Comparison of ENCODE assay signal across 31 cellular contexts in genomic region chr16:56640076-56640475, GRCh38. TPM values are rescaled to one million over a fixed set of nuclear protein-coding genes. Genes with fewer than 3 reads are reported as not detected.
"Had no signal": no experiment of that assay in that cellular context is flagged by ENCODE, and none has a peak within 500 bp of the region (broad histone marks: within the 10 kb centered on the region; RNA-seq: fewer than 3 reads in every experiment).

No MANE protein-coding gene starts in this region.

- H3K4me3 Mint-ChIP-seq: stimulated activated effector memory CD8-positive, alpha-beta T cell treated with anti-CD3 and anti-CD28 coated beads, Interleukin-12 subunit alpha, Interleukin-12 subunit beta, amount 100 ng/mL, for 72 hours; stimulated activated memory B cell treated with anti-CD40 and anti-IgM and Interleukin-4, amounts not matched to agents 10 μg/mL and 1 μg/mL and 100 μg/mL, for 72 hours; stimulated activated naive B cell treated with anti-CD40 and anti-IgM and Interleukin-4, amounts not matched to agents 10 μg/mL and 1 μg/mL and 100 μg/mL, for 72 hours; stimulated activated naive CD8-positive, alpha-beta T cell treated with anti-CD3 and anti-CD28 coated beads, Interleukin-15, amount 100 ng/mL, for 72 hours; stimulated activated naive CD8-positive, alpha-beta T cell treated with anti-CD3 and anti-CD28 coated beads, Interleukin-15, Interleukin-2, amounts not matched to agents 100 ng/mL and 50 ng/mL, for 24 hours; type B pancreatic cell had no signal

- H3K36me3 Mint-ChIP-seq: stimulated activated effector memory CD8-positive, alpha-beta T cell treated with anti-CD3 and anti-CD28 coated beads, Interleukin-12 subunit alpha, Interleukin-12 subunit beta, amount 100 ng/mL, for 72 hours; stimulated activated memory B cell treated with anti-CD40 and anti-IgM and Interleukin-4, amounts not matched to agents 10 μg/mL and 1 μg/mL and 100 μg/mL, for 72 hours; stimulated activated naive B cell treated with anti-CD40 and anti-IgM and Interleukin-4, amounts not matched to agents 10 μg/mL and 1 μg/mL and 100 μg/mL, for 72 hours; type B pancreatic cell had no signal

- H3K4me3 ChIP-seq: suprapubic skin, testis, thoracic aorta, thyroid gland, tibial artery, tibial nerve, transverse colon, upper lobe of left lung, upper lobe of right lung, uterus, vagina had no signal

- H3K36me3 ChIP-seq: stomach, suprapubic skin, thoracic aorta, thyroid gland, tibial artery, tibial nerve, transverse colon, upper lobe of left lung, upper lobe of right lung, uterus, vagina had no signal

- DNase-seq: stimulated activated CD4-positive, alpha-beta T cell treated with anti-CD3 and anti-CD28 coated beads, Interleukin-2, amount 100 ng/mL, for 48 hours; stimulated activated CD4-positive, alpha-beta T cell treated with anti-CD3 and anti-CD28 coated beads, Interleukin-4, amount 100 ng/mL, for 1 hour; stimulated activated CD4-positive, alpha-beta T cell treated with anti-CD3 and anti-CD28 coated beads, Interleukin-4, amount 100 ng/mL, for 24 hours; stimulated activated CD4-positive, alpha-beta T cell treated with anti-CD3 and anti-CD28 coated beads, Interleukin-4, amount 100 ng/mL, for 4 hours; stimulated activated CD8-positive, alpha-beta memory T cell treated with anti-CD3 and anti-CD28 coated beads, Interleukin-4, amount 100 ng/mL, for 48 hours; stimulated activated naive B cell treated with anti-CD40 and anti-IgM and Interleukin-4, amounts not matched to agents 10 μg/mL and 1 μg/mL and 100 μg/mL, for 72 hours; stimulated activated naive CD4-positive, alpha-beta T cell; stimulated activated naive CD4-positive, alpha-beta T cell treated with Interleukin-2 at 50 U/mL for 16 hours; stimulated activated naive CD8-positive, alpha-beta T cell treated with anti-CD3 and anti-CD28 coated beads, Interleukin-15, amount 100 ng/mL, for 72 hours; stimulated activated naive CD8-positive, alpha-beta T cell treated with anti-CD3 and anti-CD28 coated beads, Interleukin-15, Interleukin-2, amounts not matched to agents 100 U/mL and 50 U/mL, for 24 hours; stomach; substantia nigra; testis; thyroid gland; tibial artery; transverse colon; upper lobe of left lung; upper lobe of right lung; uterus had no signal

- H3K27ac ChIP-seq: suprapubic skin, testis, thoracic aorta, thyroid gland, tibial artery, tibial nerve, transverse colon, upper lobe of left lung, upper lobe of right lung, uterus, vagina had no signal

- H3K9me3 Mint-ChIP-seq: stimulated activated effector memory CD8-positive, alpha-beta T cell treated with anti-CD3 and anti-CD28 coated beads, Interleukin-12 subunit alpha, Interleukin-12 subunit beta, amount 100 ng/mL, for 72 hours; stimulated activated memory B cell treated with anti-CD40 and anti-IgM and Interleukin-4, amounts not matched to agents 10 μg/mL and 1 μg/mL and 100 μg/mL, for 72 hours; stimulated activated naive B cell treated with anti-CD40 and anti-IgM and Interleukin-4, amounts not matched to agents 10 μg/mL and 1 μg/mL and 100 μg/mL, for 72 hours; stimulated activated naive CD8-positive, alpha-beta T cell treated with anti-CD3 and anti-CD28 coated beads, Interleukin-15, amount 100 ng/mL, for 72 hours; stimulated activated naive CD8-positive, alpha-beta T cell treated with anti-CD3 and anti-CD28 coated beads, Interleukin-15, Interleukin-2, amounts not matched to agents 100 ng/mL and 50 ng/mL, for 24 hours; type B pancreatic cell had no signal

- ATAC-seq: stimulated activated effector memory CD8-positive, alpha-beta T cell treated with anti-CD3 and anti-CD28 coated beads, Interleukin-12 subunit alpha, Interleukin-12 subunit beta, amount 100 ng/mL, for 72 hours; stimulated activated memory B cell treated with anti-CD40 and anti-IgM and Interleukin-4, amounts not matched to agents 10 μg/mL and 1 μg/mL and 100 μg/mL, for 72 hours; stimulated activated naive B cell treated with anti-CD40 and anti-IgM and Interleukin-4, amounts not matched to agents 10 μg/mL and 1 μg/mL and 100 μg/mL, for 72 hours; stimulated activated naive CD8-positive, alpha-beta T cell treated with anti-CD3 and anti-CD28 coated beads, Interleukin-15, amount 100 ng/mL, for 72 hours; stimulated activated naive CD8-positive, alpha-beta T cell treated with anti-CD3 and anti-CD28 coated beads, Interleukin-15, Interleukin-2, amounts not matched to agents 100 U/mL and 50 U/mL, for 24 hours; upper lobe of right lung had no signal

- H3K27me3 ChIP-seq: testis, tibial artery, vagina had no signal

- H3K9me3 ChIP-seq: stomach, suprapubic skin, testis, thoracic aorta, thyroid gland, tibial artery, tibial nerve, transverse colon, upper lobe of left lung, upper lobe of right lung, uterus, vagina had no signal

- H3K27ac Mint-ChIP-seq: stimulated activated effector memory CD8-positive, alpha-beta T cell treated with anti-CD3 and anti-CD28 coated beads, Interleukin-12 subunit alpha, Interleukin-12 subunit beta, amount 100 ng/mL, for 72 hours; stimulated activated memory B cell treated with anti-CD40 and anti-IgM and Interleukin-4, amounts not matched to agents 10 μg/mL and 1 μg/mL and 100 μg/mL, for 72 hours; stimulated activated naive B cell treated with anti-CD40 and anti-IgM and Interleukin-4, amounts not matched to agents 10 μg/mL and 1 μg/mL and 100 μg/mL, for 72 hours; stimulated activated naive CD8-positive, alpha-beta T cell treated with anti-CD3 and anti-CD28 coated beads, Interleukin-15, amount 100 ng/mL, for 72 hours; stimulated activated naive CD8-positive, alpha-beta T cell treated with anti-CD3 and anti-CD28 coated beads, Interleukin-15, Interleukin-2, amounts not matched to agents 100 ng/mL and 50 ng/mL, for 24 hours; type B pancreatic cell had no signal

RNA-seq across cellular contexts. Expression of gene MT1A, which starts 1.6 kb away (rescaled TPM):
- total RNA-seq: temporal lobe, urinary bladder had no signal

RNA-seq across cellular contexts. Expression of gene MT1B, which starts 11.6 kb away (rescaled TPM):
- total RNA-seq: stomach, subcutaneous adipose tissue, suprapubic skin, temporal lobe, testis, thoracic aorta, thyroid gland, tibial nerve, transverse colon, upper lobe of left lung, upper lobe of right lung, ureter, urinary bladder, uterus, vagina had no signal
- polyA plus RNA-seq: urinary bladder had no signal
